8 cellular contexts compared by ENCODE assay signal in genomic region chr6:29628419-29629281, GRCh38. TPM values are rescaled to one million over a fixed set of nuclear protein-coding genes. Genes with fewer than 3 reads are reported as not detected.
DNase-seq lines count a peak whose midpoint lies in the region; ATAC-seq, FAIRE-seq and TF ChIP-seq lines count a peak whose summit lies in the region.

No MANE protein-coding gene starts in this region.

- FAIRE-seq in urothelium cell line (lab: Jason Lieb, UNC) = peak; percentile 86

- no peaks in the 10 kb centered on the region for H3K9me3 Mint-ChIP-seq in T-cell

- intact Hi-C loops in adrenal gland (cut with DNase I) = no loop called here

- POLR2A ChIA-PET in T-cell (lab: Charles Lee) = no interaction called here

- 4 to 8% (median 6%) methylated on average over 32 of the region's 32 CpGs for WGBS in adrenal gland, 4 donors

- H3K4me3 ChIP-seq in GM06990 (replicated peaks; ENCODE audit: low read depth, low read length) = peak overlapping the region; percentile 56
- peak overlapping the region in 2 of 4 donors; percentile 38 to 52 for H3K4me3 ChIP-seq in adrenal gland
- peak overlapping the region; percentile 57 for H3K4me3 ChIP-seq in cardiac muscle cell

- H3K27me3 ChIP-seq in GM06990 (replicated peaks; ENCODE audit: control insufficient read depth, insufficient read depth, low read length) (no peaks in the 10 kb centered on the region; the same call in none of the 2 replicates), adrenal gland (no peaks in the 10 kb centered on the region), cardiac muscle cell (no peaks in the 10 kb centered on the region)

- TF ChIP-seq POLR2A in adrenal gland (IDR thresholded peaks at IDR 0.05) = no peak

- peak overlapping the region; percentile 83 to 89 (median 86) for H3K4me3 Mint-ChIP-seq in T-cell

- H3K4me1 Mint-ChIP-seq in T-cell = peaks cover 44 to 66% (median 47%) of the 10 kb centered on the region in 3 donors

- peak overlapping the region in 3 of 5 donors; percentile 26 to 74 (median 68) for H3K27ac ChIP-seq in adrenal gland
- peak overlapping the region; percentile 46 for H3K27ac ChIP-seq in cardiac muscle cell

- ATAC-seq in T-cell (replicated peaks in 1 of 4) (peak; percentile 35 to 48 (median 47)), omental fat pad (ENCODE audit: low FRiP score) (peak; percentile 76), GM18517 (IDR thresholded peaks at IDR 0.05; ENCODE audit: unreplicated experiment) (no peak)

- no peaks in the 10 kb centered on the region for H3K36me3 Mint-ChIP-seq in T-cell

- CTCF ChIA-PET in T-cell (lab: Charles Lee) = interaction anchor here in 1 of 2 donors (0.7 to 3.1 kb wide), 5 partner anchors 14 to 1934 kb away, joined by 4 to 12 read pairs (median 4); no protein-coding TSS in a partner anchor

- DNase-seq in GM06990 (ENCODE audit: extremely low read depth, insufficient read length) (no peak), NCI-H1436 (lab: John Stamatoyannopoulos, UW) (peak; percentile 59), T-cell (peak in 20 of 34 experiments; percentile 15 to 56 (median 34)), adrenal gland (peak; percentile 60 to 87 (median 76)), cardiac muscle cell (ENCODE audit: low read depth in 1 of 2, low spot score in 1 of 2) (peak; percentile 84 to 91), omental fat pad (ENCODE audit: low spot score) (peak; percentile 45), urothelium cell line (ENCODE audit: low spot score) (peak; percentile 87)

- peak overlapping the region; percentile 40 to 56 for H3K27ac Mint-ChIP-seq in T-cell

- H3K9me3 ChIP-seq in adrenal gland (replicated peaks in 1 of 3) (no peaks in the 10 kb centered on the region), cardiac muscle cell (ENCODE audit: low read depth) (no peaks in the 10 kb centered on the region)

- peaks cover 0 to 2% of the 10 kb centered on the region in 2 donors for H3K27me3 Mint-ChIP-seq in T-cell

- TF ChIP-seq CTCF in GM06990 (IDR thresholded peaks at IDR 0.05; ENCODE audit: insufficient read depth, low read length, poor library complexity, severe bottlenecking) = peak; percentile 86
- TF ChIP-seq CTCF in adrenal gland (IDR thresholded peaks at IDR 0.05) = peak; percentile 17 to 56 (median 44)
- peak; percentile 59 for TF ChIP-seq CTCF in cardiac muscle cell (IDR thresholded peaks at IDR 0.05; ENCODE audit: low read depth, low read length)
- peak in 1 of 3 donors; percentile 17 for TF ChIP-seq CTCF in omental fat pad (IDR thresholded peaks at IDR 0.05)

- H3K4me1 ChIP-seq in adrenal gland (replicated peaks in 1 of 2) = peaks cover 9 to 25% of the 10 kb centered on the region in 2 donors
- no peaks in the 10 kb centered on the region for H3K4me1 ChIP-seq in cardiac muscle cell (ENCODE audit: low read depth)

- H3K36me3 ChIP-seq in GM06990 (ENCODE audit: control insufficient read depth, insufficient read depth, low read length) = no peaks in the 10 kb centered on the region
- H3K36me3 ChIP-seq in adrenal gland (replicated peaks in 1 of 2) = peaks cover 0 to 2% of the 10 kb centered on the region in 2 donors
- peaks cover 3% of the 10 kb centered on the region for H3K36me3 ChIP-seq in cardiac muscle cell

RNA-seq across cellular contexts. Expression of gene GABBR1, which starts 4.3 kb away (rescaled TPM):
- 10 to 100 TPM; 48.0 to 82.7 (median 74.8) TPM for total RNA-seq in T-cell
- total RNA-seq in adrenal gland = 10 to 100 TPM in 7 of 8 donors, 1 to 10 TPM in 1; 6.9 to 41.4 (median 17.8) TPM
- polyA plus RNA-seq in adrenal gland = 10 to 100 TPM; 17.0 to 68.9 (median 49.6) TPM
- 50.2 and 101 TPM in 2 replicates for total RNA-seq in cardiac muscle cell
- 67.0 and 113 TPM in 2 replicates for polyA plus RNA-seq in cardiac muscle cell
- total RNA-seq in omental fat pad = 10 to 100 TPM; 18.5 to 41.8 (median 21.9) TPM

RNA-seq across cellular contexts. Expression of gene MOG, which starts 28.2 kb away (rescaled TPM):
- total RNA-seq in T-cell = not detected
- not detected for total RNA-seq in adrenal gland
- not detected for polyA plus RNA-seq in adrenal gland
- 1.3 and 1.8 TPM in 2 replicates for total RNA-seq in cardiac muscle cell
- polyA plus RNA-seq in cardiac muscle cell = 2.4 and 2.9 TPM in 2 replicates
- total RNA-seq in omental fat pad = not detected

RNA-seq across cellular contexts. Expression of gene OR2H2, which starts 43.7 kb away (rescaled TPM):
- total RNA-seq in T-cell (not detected), adrenal gland (not detected), cardiac muscle cell (not detected in 2 replicates), omental fat pad (not detected)
- polyA plus RNA-seq in adrenal gland (not detected), cardiac muscle cell (0.73 and 0.80 TPM in 2 replicates)

RNA-seq across cellular contexts. Expression of gene ZFP57, which starts 52.3 kb away (rescaled TPM):
- total RNA-seq in T-cell (1 to 10 TPM in 1 of 5 donors, not detected in 4; 1.0 TPM), adrenal gland (1 to 10 TPM in 1 of 8 donors, under 1 TPM in 2, not detected in 5; 0.51 to 1.3 (median 0.96) TPM), cardiac muscle cell (4.1 and 4.9 TPM in 2 replicates), omental fat pad (1 to 10 TPM in 2 of 4 donors, not detected in 2; 1.9 to 2.7 TPM)
- polyA plus RNA-seq in adrenal gland (1 to 10 TPM in 1 of 3 donors, not detected in 2; 1.9 TPM), cardiac muscle cell (3.5 and 6.7 TPM in 2 replicates)
